In the genomic region with DNA sequence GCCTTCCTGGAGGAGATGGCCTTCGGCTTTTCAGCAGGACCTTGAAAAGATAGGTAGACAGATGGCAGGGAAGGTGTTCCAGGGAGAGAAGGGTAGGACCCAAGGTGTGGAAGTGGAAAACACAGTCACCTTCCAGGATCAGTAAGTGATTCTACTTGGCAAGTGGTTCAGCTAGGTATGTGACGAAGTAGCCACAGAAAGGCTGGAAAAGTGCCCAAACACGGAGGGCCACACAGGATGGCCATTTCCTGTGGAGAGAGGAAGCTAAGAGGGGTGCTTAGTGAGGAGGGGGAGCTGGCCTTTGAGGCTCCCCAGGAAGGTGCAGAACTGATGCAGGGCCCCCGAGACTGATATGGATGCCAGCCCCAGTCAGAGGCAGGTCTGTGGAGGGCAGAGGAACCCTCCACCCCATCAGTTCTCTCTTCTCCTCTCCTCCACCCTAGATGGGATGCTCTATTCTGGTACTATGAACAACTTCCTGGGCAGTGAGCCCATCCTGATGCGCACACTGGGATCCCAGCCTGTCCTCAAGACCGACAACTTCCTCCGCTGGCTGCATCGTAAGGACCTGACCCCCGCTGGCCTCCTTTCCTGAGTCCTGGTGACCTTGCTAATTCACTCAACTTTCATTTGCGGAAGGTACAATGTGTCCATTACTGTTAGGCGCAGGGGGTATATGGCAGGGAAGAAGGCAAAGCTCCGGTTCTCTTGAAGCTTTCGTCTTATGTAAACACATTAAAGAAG, we compare ENCODE assay signal across 8 cellular contexts. TPM values are rescaled to one million over a fixed set of nuclear protein-coding genes. Genes with fewer than 3 reads are reported as not detected.
A peak's percentile ranks its signal among the peaks of the same experiment; 100 is the strongest.
DNase-seq lines count a peak whose midpoint lies in the region; ATAC-seq and TF ChIP-seq lines count a peak whose summit lies in the region.

No MANE protein-coding gene starts in this region.

- H3K9ac ChIP-seq in mesenchymal stem cell (ENCODE audit: low read length) = peak overlapping the region; percentile 73

- no peak overlapping the region for H2BK120ac ChIP-seq in mesenchymal stem cell (ENCODE audit: low read depth, low read length)

- peak overlapping the region; percentile 29 for H2AK5ac ChIP-seq in mesenchymal stem cell (ENCODE audit: low read length, severe bottlenecking)

- peak overlapping the region in 1 of 2 experiments; percentile 91 for H3K18ac ChIP-seq in mesenchymal stem cell (ENCODE audit: low read depth in 1 of 2, low read length in 2 of 2)

- H3K9me3 ChIP-seq in mesenchymal stem cell (ENCODE audit: control insufficient read depth, low read length) = no peaks in the 10 kb centered on the region
- no peaks in the 10 kb centered on the region for H3K9me3 ChIP-seq in thyroid gland

- peak overlapping the region; percentile 63 for H3K27ac ChIP-seq in cingulate gyrus (ENCODE audit: low read depth, low read length)
- H3K27ac ChIP-seq in mesenchymal stem cell (ENCODE audit: low read length, poor library complexity, severe bottlenecking) = no peak overlapping the region
- H3K27ac ChIP-seq in thyroid gland = peak overlapping the region; percentile 26 to 82 (median 68)

- H3K4me1 ChIP-seq in mesenchymal stem cell (ENCODE audit: control insufficient read depth, insufficient read depth, low read depth, low read length) = peaks cover 22% of the 10 kb centered on the region
- peaks cover 23 to 43% of the 10 kb centered on the region in 2 donors for H3K4me1 ChIP-seq in thyroid gland

- no peak overlapping the region for H3K27ac Mint-ChIP-seq in activated CD8-positive, alpha-beta memory T cell treated with anti-CD3 and anti-CD28 coated beads, Interleukin-2, amount 10 ng/mL, durations not matched to agents 7 days and 5 days

- H2AFZ ChIP-seq in mesenchymal stem cell (ENCODE audit: low read depth, low read length) = peak overlapping the region; percentile 78

- H3K27me3 ChIP-seq in mesenchymal stem cell (ENCODE audit: control insufficient read depth in 1 of 2, insufficient read depth in 1 of 2, low read length in 2 of 2) = peaks cover 5 to 21% of the 10 kb centered on the region in 2 experiments
- no peaks in the 10 kb centered on the region for H3K27me3 ChIP-seq in thyroid gland

- no peak for ATAC-seq in activated CD8-positive, alpha-beta memory T cell treated with anti-CD3 and anti-CD28 coated beads, Interleukin-2, amount 10 ng/mL, durations not matched to agents 7 days and 5 days

- no peaks in the 10 kb centered on the region for H3K79me1 ChIP-seq in mesenchymal stem cell (replicated peaks; ENCODE audit: low read length, poor library complexity, severe bottlenecking)

- H3K4me3 ChIP-seq in mesenchymal stem cell (ENCODE audit: insufficient read depth in 1 of 2, low read depth in 1 of 2, low read length in 2 of 2) (peak overlapping the region in 1 of 2 experiments; percentile 46), thyroid gland (replicated peaks in 1 of 3) (no peak overlapping the region)

- DNase-seq in activated CD8-positive, alpha-beta memory T cell treated with anti-CD3 and anti-CD28 coated beads, Interleukin-2, amount 10 ng/mL, durations not matched to agents 7 days and 5 days = no peak
- DNase-seq in activated CD8-positive, alpha-beta memory T cell treated with anti-CD3 and anti-CD28 coated beads, Interleukin-2, amount 50 U/mL, for 4 hours = no peak
- DNase-seq in mesenchymal stem cell (no peak), thyroid gland (peak in 1 of 2 donors; percentile 32), DMS153 (lab: John Stamatoyannopoulos, UW) (no peak), dedifferentiated amniotic fluid mesenchymal stem cell (ENCODE audit: extremely low spot score) (no peak)
- no peak for DNase-seq in activated CD8-positive, alpha-beta memory T cell treated with anti-CD3 and anti-CD28 coated beads, Interleukin-2, amount 50 U/mL, for 48 hours

- peak overlapping the region; percentile 67 for H4K8ac ChIP-seq in mesenchymal stem cell (ENCODE audit: low read length)

- no peak for TF ChIP-seq POLR2A in thyroid gland (IDR thresholded peaks at IDR 0.05)

- no peaks in the 10 kb centered on the region for H3K27me3 Mint-ChIP-seq in activated CD8-positive, alpha-beta memory T cell treated with anti-CD3 and anti-CD28 coated beads, Interleukin-2, amount 10 ng/mL, durations not matched to agents 7 days and 5 days

- no peak overlapping the region for H4K91ac ChIP-seq in mesenchymal stem cell (ENCODE audit: low read length)

- peak overlapping the region; percentile 54 for H3K4me3 Mint-ChIP-seq in activated CD8-positive, alpha-beta memory T cell treated with anti-CD3 and anti-CD28 coated beads, Interleukin-2, amount 10 ng/mL, durations not matched to agents 7 days and 5 days

- intact Hi-C loops in thyroid gland (cut with DNase I) = no loop called here

- H3K36me3 ChIP-seq in mesenchymal stem cell (ENCODE audit: control insufficient read depth in 1 of 2, insufficient read depth in 2 of 2, low read depth in 1 of 2, low read length in 2 of 2) = no peaks in the 10 kb centered on the region
- no peaks in the 10 kb centered on the region for H3K36me3 ChIP-seq in thyroid gland

- H2BK12ac ChIP-seq in mesenchymal stem cell (ENCODE audit: low read length in 2 of 2) = peak overlapping the region in 1 of 2 experiments; percentile 96

- H3K9me3 Mint-ChIP-seq in activated CD8-positive, alpha-beta memory T cell treated with anti-CD3 and anti-CD28 coated beads, Interleukin-2, amount 10 ng/mL, durations not matched to agents 7 days and 5 days (ENCODE audit: low read depth) = no peaks in the 10 kb centered on the region

- H3K4me2 ChIP-seq in mesenchymal stem cell (ENCODE audit: low read length, poor library complexity, severe bottlenecking) = peak overlapping the region; percentile 55

- H2BK15ac ChIP-seq in mesenchymal stem cell (ENCODE audit: low read depth, poor library complexity, severe bottlenecking) = no peak overlapping the region

- H3K14ac ChIP-seq in mesenchymal stem cell (ENCODE audit: low read length in 2 of 2) = peak overlapping the region in 1 of 2 experiments; percentile 89

- TF ChIP-seq CTCF in thyroid gland (IDR thresholded peaks at IDR 0.05) = no peak

- peak overlapping the region in 1 of 2 experiments; percentile 84 for H3K4ac ChIP-seq in mesenchymal stem cell (ENCODE audit: low read depth in 1 of 2, low read length in 2 of 2)

- H3K36me3 Mint-ChIP-seq in activated CD8-positive, alpha-beta memory T cell treated with anti-CD3 and anti-CD28 coated beads, Interleukin-2, amount 10 ng/mL, durations not matched to agents 7 days and 5 days = peaks cover 7% of the 10 kb centered on the region

- peaks cover 52% of the 10 kb centered on the region for H3K4me1 Mint-ChIP-seq in activated CD8-positive, alpha-beta memory T cell treated with anti-CD3 and anti-CD28 coated beads, Interleukin-2, amount 10 ng/mL, durations not matched to agents 7 days and 5 days

- CTCF ChIA-PET in activated CD8-positive, alpha-beta memory T cell treated with anti-CD3 and anti-CD28 coated beads, Interleukin-2, amount 10 ng/mL, durations not matched to agents 7 days and 5 days (lab: Charles Lee) = interaction anchor here (0.8 to 2.3 kb wide), 5 partner anchors 12 to 87 kb away, joined by 3 to 9 read pairs (median 4); no protein-coding TSS in a partner anchor

- no peak overlapping the region for H3K23ac ChIP-seq in mesenchymal stem cell (ENCODE audit: low read length in 2 of 2)

- H2BK5ac ChIP-seq in mesenchymal stem cell (ENCODE audit: low read depth, low read length, poor library complexity, severe bottlenecking) = no peak overlapping the region

- 75% methylated on average over 12 of the region's 13 CpGs for WGBS in mesenchymal stem cell
- 75 to 81% methylated on average over 12 to 13 of the region's 13 CpGs for WGBS in thyroid gland, 2 donors

RNA-seq across cellular contexts. Expression of a gene that starts 6.8 kb away (rescaled TPM):
- 10 to 100 TPM; 14.5 to 30.6 TPM for total RNA-seq in activated CD8-positive, alpha-beta memory T cell treated with anti-CD3 and anti-CD28 coated beads, Interleukin-2, amount 10 ng/mL, durations not matched to agents 7 days and 5 days
- polyA plus RNA-seq in mesenchymal stem cell (2013, experiment 1 of 2) = 0.61 TPM
- polyA plus RNA-seq in mesenchymal stem cell (2013, experiment 2 of 2) = 0.40 TPM
- 10 to 100 TPM; 21.5 to 50.8 (median 37.5) TPM for total RNA-seq in thyroid gland

RNA-seq across cellular contexts. Expression of a gene that starts 33.7 kb away (rescaled TPM):
- total RNA-seq in activated CD8-positive, alpha-beta memory T cell treated with anti-CD3 and anti-CD28 coated beads, Interleukin-2, amount 10 ng/mL, durations not matched to agents 7 days and 5 days = 10 to 100 TPM; 41.4 to 48.4 TPM
- polyA plus RNA-seq in mesenchymal stem cell (2013, experiment 1 of 2) = 21.8 TPM
- polyA plus RNA-seq in mesenchymal stem cell (2013, experiment 2 of 2) = 20.8 TPM
- 10 to 100 TPM; 14.5 to 19.7 (median 17.7) TPM for total RNA-seq in thyroid gland

RNA-seq across cellular contexts. Expression of a gene that starts 45.7 kb away (rescaled TPM):
- 10 to 100 TPM; 37.3 to 41.9 TPM for total RNA-seq in activated CD8-positive, alpha-beta memory T cell treated with anti-CD3 and anti-CD28 coated beads, Interleukin-2, amount 10 ng/mL, durations not matched to agents 7 days and 5 days
- 732 TPM for polyA plus RNA-seq in mesenchymal stem cell (2013, experiment 1 of 2)
- polyA plus RNA-seq in mesenchymal stem cell (2013, experiment 2 of 2) = 747 TPM
- 100 to 1,000 TPM; 235 to 412 (median 327) TPM for total RNA-seq in thyroid gland

RNA-seq across cellular contexts. Expression of a gene that starts 52.6 kb away (rescaled TPM):
- total RNA-seq in activated CD8-positive, alpha-beta memory T cell treated with anti-CD3 and anti-CD28 coated beads, Interleukin-2, amount 10 ng/mL, durations not matched to agents 7 days and 5 days = 10 to 100 TPM; 62.8 to 72.5 TPM
- polyA plus RNA-seq in mesenchymal stem cell (2013, experiment 1 of 2) = 43.5 TPM
- 45.8 TPM for polyA plus RNA-seq in mesenchymal stem cell (2013, experiment 2 of 2)
- 100 to 1,000 TPM in 3 of 4 donors, 10 to 100 TPM in 1; 73.6 to 121 (median 107) TPM for total RNA-seq in thyroid gland

Comparison
In these comparisons a context has a peak if more than half of its experiments do, and no peak if none do; other contexts are left out.
1. RNA of a gene that starts 45.7 kb away (total RNA-seq): 235 to 412 TPM in thyroid gland; 37.3 to 41.9 TPM in activated CD8-positive, alpha-beta memory T cell treated with anti-CD3 and anti-CD28 coated beads, Interleukin-2, amount 10 ng/mL, durations not matched to agents 7 days and 5 days; every median in the first group is over 4 times any median in the second.